8 cellular contexts compared by ENCODE assay signal in the genomic region with DNA sequence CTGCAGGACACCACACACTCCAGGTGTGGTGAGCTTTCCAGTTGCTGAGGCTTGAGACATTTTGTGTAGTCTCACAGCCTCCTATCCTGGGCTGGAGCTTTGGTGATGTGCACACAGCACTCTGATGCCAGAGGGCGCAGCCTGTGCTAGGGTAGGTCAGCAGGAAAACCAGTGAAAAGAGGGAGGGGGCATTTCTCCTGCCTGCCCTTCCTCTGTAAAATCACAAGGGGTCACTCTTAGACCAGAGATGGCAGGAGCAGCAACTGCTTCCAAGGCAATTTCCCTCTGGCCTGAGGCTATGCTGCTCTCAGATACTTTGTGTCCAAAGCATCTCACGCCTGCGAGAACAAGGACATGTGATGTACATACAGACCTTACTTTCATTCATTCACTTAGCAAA. TPM values are rescaled to one million over a fixed set of nuclear protein-coding genes. Genes with fewer than 3 reads are reported as not detected.
DNase-seq lines count a peak whose midpoint lies in the region; ATAC-seq, FAIRE-seq and TF ChIP-seq lines count a peak whose summit lies in the region.

No MANE protein-coding gene starts in this region.

- FAIRE-seq in H1 (lab: Jason Lieb, UNC), result peak; percentile 85

- no peaks in the 10 kb centered on the region for H3K9me2 ChIP-seq in Karpas-422 (replicated peaks; ENCODE audit: insufficient read depth, low read length)

- no peaks in the 10 kb centered on the region for H3K23me2 ChIP-seq in H1 (ENCODE audit: low read depth, low read length)

- no peak for TF ChIP-seq EP300 in H1 (IDR thresholded peaks at IDR 0.05; ENCODE audit: borderline replicate concordance in 1 of 2, low read depth in 2 of 2, low read length in 2 of 2)

- no peak overlapping the region for H3K4ac ChIP-seq in H1 (replicated peaks; ENCODE audit: insufficient read length, low read depth, low read length)

- H3K79me1 ChIP-seq in H1 (ENCODE audit: low read depth, low read length), result no peaks in the 10 kb centered on the region

- H3K4me2 ChIP-seq in Karpas-422 (ENCODE audit: low read depth, low read length, poor library complexity, severe bottlenecking) (no peak overlapping the region), H1 (ENCODE audit: insufficient read depth in 1 of 2, low read depth in 2 of 2, low read length in 2 of 2) (no peak overlapping the region)

- H2AFZ ChIP-seq in Karpas-422 (ENCODE audit: low read length) (no peak overlapping the region), H1 (ENCODE audit: low read length) (no peak overlapping the region)

- H3K18ac ChIP-seq in H1 (ENCODE audit: extremely low read depth, low read length), result no peak overlapping the region

- H3K27ac ChIP-seq in Karpas-422 (ENCODE audit: low read length) (no peak overlapping the region), H1 (ENCODE audit: low read depth, low read length) (no peak overlapping the region)

- H3K36me3 ChIP-seq in Karpas-422 (ENCODE audit: insufficient read depth, low read length), result peaks cover 3% of the 10 kb centered on the region; the same call in 1 of the 2 replicates
- H3K36me3 ChIP-seq in H1 (ENCODE audit: control insufficient read depth in 2 of 4, insufficient read depth in 4 of 4, low read length in 3 of 4), result peaks cover 3 to 13% (median 7%) of the 10 kb centered on the region in 4 experiments; a peak in 7 of 8 replicates

- TF ChIP-seq POLR2A in H1 (IDR thresholded peaks at IDR 0.05; ENCODE audit: control extremely low read depth in 1 of 2, low read depth in 2 of 2, low read length in 2 of 2), result no peak

- H2BK15ac ChIP-seq in H1 (ENCODE audit: low read length), result no peak overlapping the region

- H2BK5ac ChIP-seq in H1 (ENCODE audit: low read depth, low read length), result no peak overlapping the region

- H4K91ac ChIP-seq in H1 (replicated peaks; ENCODE audit: insufficient read length, low read length), result no peak overlapping the region

- peak; percentile 95 to 98 for TF ChIP-seq RAD21 in H1 (IDR thresholded peaks at IDR 0.05 in 1 of 2, conservative IDR thresholded peaks at IDR 0.05 in 1 of 2; ENCODE audit: low read depth in 2 of 2, low read length in 2 of 2)

- H3K4me3 ChIP-seq in Karpas-422 (ENCODE audit: low read length) (no peak overlapping the region), H1 (ENCODE audit: extremely low read depth in 1 of 4, insufficient read depth in 2 of 4, low read depth in 3 of 4, low read length in 4 of 4) (no peak overlapping the region)

- H3K14ac ChIP-seq in H1 (ENCODE audit: insufficient read length), result no peak overlapping the region

- no peak overlapping the region for H2BK120ac ChIP-seq in H1 (replicated peaks; ENCODE audit: low read depth, low read length)

- no peak overlapping the region for H2BK20ac ChIP-seq in H1 (ENCODE audit: low read length)

- POLR2A ChIA-PET in H1 (lab: Charles Lee; ENCODE audit: partially characterized antibody), result interaction anchor here (0.6 kb wide), 1 partner anchor 157 kb away, joined by 3 read pairs; no protein-coding TSS in a partner anchor

- H3K4me1 ChIP-seq in Karpas-422 (ENCODE audit: low read length) (no peaks in the 10 kb centered on the region), H1 (replicated peaks in 1 of 4; ENCODE audit: control insufficient read depth in 3 of 4, insufficient read depth in 4 of 4, low read length in 3 of 4) (no peaks in the 10 kb centered on the region)

- H4K8ac ChIP-seq in H1 (ENCODE audit: extremely low read depth, insufficient read depth, low read length), result no peak overlapping the region

- no peaks in the 10 kb centered on the region for H3K79me2 ChIP-seq in Karpas-422 (ENCODE audit: low read length)
- H3K79me2 ChIP-seq in H1 (ENCODE audit: control insufficient read depth in 1 of 2, insufficient read depth in 2 of 2, low read length in 2 of 2), result no peaks in the 10 kb centered on the region

- 57% methylated on average over 3 of the region's 3 CpGs; no CpG with 5 or more reads in 1 of the 2 experiments for WGBS in H1 (ENCODE audit: extremely low coverage in 1 of 2, insufficient coverage in 1 of 2, insufficient read length in 1 of 2, insufficient replicate concordance in 2 of 2, low coverage in 1 of 2, low lambda C conversion rate in 2 of 2, missing lambda C conversion rate in 1 of 2), 2 experiments

- DNase-seq in NOMO-1 (lab: John Stamatoyannopoulos, UW; ENCODE audit: unreplicated experiment in 2 of 2), result peak; percentile 23 to 37
- no peak for DNase-seq in NOMO-1 treated with dmso at 0.1 percent for 144 hours (lab: John Stamatoyannopoulos, UW; ENCODE audit: unreplicated experiment)
- DNase-seq in Karpas-422, result peak; percentile 78
- peak; percentile 36 for DNase-seq in SK-N-DZ (ENCODE audit: low spot score)
- peak; percentile 53 to 58 for DNase-seq in H1 (ENCODE audit: low read depth in 1 of 2, low spot score in 2 of 2)
- peak; percentile 48 for DNase-seq in myocyte (ENCODE audit: low read depth)

- H4K20me1 ChIP-seq in Karpas-422 (ENCODE audit: insufficient read depth, low read depth, low read length) (no peaks in the 10 kb centered on the region), H1 (replicated peaks in 1 of 2; ENCODE audit: control insufficient read depth in 1 of 2, insufficient read depth in 2 of 2, low read length in 2 of 2) (peaks cover 0 to 2% of the 10 kb centered on the region in 2 experiments)

- H3K27me3 ChIP-seq in Karpas-422 (ENCODE audit: low read length) (no peaks in the 10 kb centered on the region), H1 (replicated peaks in 1 of 4; ENCODE audit: control insufficient read depth in 3 of 4, extremely low read depth in 1 of 4, insufficient read depth in 3 of 4, low read length in 3 of 4) (no peaks in the 10 kb centered on the region)

- no peak overlapping the region for H3K23ac ChIP-seq in H1 (ENCODE audit: insufficient read length)

- H4K5ac ChIP-seq in H1 (ENCODE audit: insufficient read length, low read depth, low read length), result no peak overlapping the region

- no peaks in the 10 kb centered on the region for H3K9me3 ChIP-seq in Karpas-422 (ENCODE audit: low read length)
- H3K9me3 ChIP-seq in H1 (ENCODE audit: insufficient read depth in 2 of 2, low read depth in 1 of 2, low read length in 1 of 2), result no peaks in the 10 kb centered on the region

- ATAC-seq in HG02973 (IDR thresholded peaks at IDR 0.05; ENCODE audit: unreplicated experiment), result no peak
- ATAC-seq in GM18520 (IDR thresholded peaks at IDR 0.05; ENCODE audit: unreplicated experiment), result no peak

- H3K9ac ChIP-seq in Karpas-422 (ENCODE audit: low read length) (no peak overlapping the region), H1 (replicated peaks in 1 of 4; ENCODE audit: extremely low read depth in 1 of 4, low read depth in 3 of 4, low read length in 3 of 4) (no peak overlapping the region; a peak in 1 of 7 replicates)

- H2AK5ac ChIP-seq in H1 (ENCODE audit: low read depth, low read length), result no peak overlapping the region

- CTCF ChIA-PET in H1 (lab: Charles Lee; ENCODE audit: partially characterized antibody), result interaction anchor here (0.6 to 3.5 kb wide), 47 partner anchors 9 to 347 kb away, joined by 3 to 35 read pairs (median 4); a partner anchor contains a TSS

- no peak overlapping the region for H2BK12ac ChIP-seq in H1 (ENCODE audit: low read depth, low read length)

- H3K56ac ChIP-seq in H1 (replicated peaks; ENCODE audit: insufficient read length, low read depth, low read length), result no peak overlapping the region

- TF ChIP-seq CTCF in H1 (IDR thresholded peaks at IDR 0.05; ENCODE audit: control extremely low read depth in 1 of 3, insufficient read depth in 1 of 3, low read depth in 1 of 3, low read length in 3 of 3), result peak; percentile 66 to 94 (median 92)

RNA-seq across cellular contexts. Expression of a gene that starts 16.5 kb away (rescaled TPM):
- 2.4 TPM in 1 of 2 replicates, not detected in the other for total RNA-seq in Karpas-422 (2014; rRNA removed; shearing (Covaris generic); ENCODE audit: low replicate concordance)
- polyA plus RNA-seq in SK-N-DZ (2014; cell fraction: cytosol; rRNA removed), result 0.86 TPM in 1 of 2 replicates, not detected in the other
- polyA plus RNA-seq in SK-N-DZ (2014; cell fraction: nucleus; rRNA removed), result 2.9 and 4.1 TPM in 2 replicates
- 0.84 and 2.4 TPM in 2 replicates for total RNA-seq in H1 (2021; fragmentation: NEBNext Ultra II Directional; extraction: Animal tissue kit (Norgen Biotek cat#: 25700))
- 1.1 and 3.0 TPM in 2 replicates for polyA plus RNA-seq in H1 (2011; rRNA removed)
- 3.1 TPM for polyA plus RNA-seq in H1 (2011; cell fraction: cytosol; rRNA removed)
- 22.0 TPM for polyA plus RNA-seq in H1 (2011; cell fraction: nucleus; rRNA removed)
- polyA plus RNA-seq in H1 (2012, experiment 1 of 2), result 4.1 to 4.9 TPM (median 4.6 TPM) in 3 of 4 replicates, not detected in the other
- 0.94 TPM for polyA plus RNA-seq in H1 (2012, experiment 2 of 2)
- polyA plus RNA-seq in H1 (2013, experiment 1 of 2), result 5.8 TPM
- 3.4 TPM for polyA plus RNA-seq in H1 (2013, experiment 2 of 2)
- 0.32 TPM in 1 of 2 replicates, not detected in the other for polyA minus RNA-seq in H1 (2011; rRNA and poly(A)+ RNA removed)
- not detected for polyA minus RNA-seq in H1 (2011; cell fraction: cytosol; rRNA and poly(A)+ RNA removed)
- 2.1 TPM for polyA minus RNA-seq in H1 (2011; cell fraction: nucleus; rRNA and poly(A)+ RNA removed)
- total RNA-seq in myocyte, result 78.0 and 84.9 TPM in 2 replicates
- 25.3 TPM for polyA plus RNA-seq in myocyte (2012)

RNA-seq across cellular contexts. Expression of a gene that starts 20.9 kb away (rescaled TPM):
- total RNA-seq in Karpas-422 (2014; rRNA removed; shearing (Covaris generic); ENCODE audit: low replicate concordance), result 11.1 and 14.3 TPM in 2 replicates
- not detected in 2 replicates for polyA plus RNA-seq in SK-N-DZ (2014; cell fraction: cytosol; rRNA removed)
- polyA plus RNA-seq in SK-N-DZ (2014; cell fraction: nucleus; rRNA removed), result 0.35 and 6.0 TPM in 2 replicates
- total RNA-seq in H1 (2021; fragmentation: NEBNext Ultra II Directional; extraction: Animal tissue kit (Norgen Biotek cat#: 25700)), result 0.78 and 3.7 TPM in 2 replicates
- polyA plus RNA-seq in H1 (2011; rRNA removed), result 3.2 and 3.4 TPM in 2 replicates
- polyA plus RNA-seq in H1 (2011; cell fraction: cytosol; rRNA removed), result 2.2 TPM
- polyA plus RNA-seq in H1 (2011; cell fraction: nucleus; rRNA removed), result 19.3 TPM
- 2.2 to 4.0 TPM (median 3.2 TPM) in 4 replicates for polyA plus RNA-seq in H1 (2012, experiment 1 of 2)
- polyA plus RNA-seq in H1 (2012, experiment 2 of 2), result 0.13 TPM
- polyA plus RNA-seq in H1 (2013, experiment 1 of 2), result 1.9 TPM
- 1.2 TPM for polyA plus RNA-seq in H1 (2013, experiment 2 of 2)
- 4.6 and 4.7 TPM in 2 replicates for polyA minus RNA-seq in H1 (2011; rRNA and poly(A)+ RNA removed)
- polyA minus RNA-seq in H1 (2011; cell fraction: cytosol; rRNA and poly(A)+ RNA removed), result 4.0 TPM
- 9.7 TPM for polyA minus RNA-seq in H1 (2011; cell fraction: nucleus; rRNA and poly(A)+ RNA removed)
- 5.0 and 5.4 TPM in 2 replicates for total RNA-seq in myocyte
- polyA plus RNA-seq in myocyte (2012), result 4.6 TPM

RNA-seq across cellular contexts. Expression of a gene that starts 46.0 kb away (rescaled TPM):
- total RNA-seq in Karpas-422 (2014; rRNA removed; shearing (Covaris generic); ENCODE audit: low replicate concordance), result 25.0 and 39.6 TPM in 2 replicates
- polyA plus RNA-seq in SK-N-DZ (2014; cell fraction: cytosol; rRNA removed), result 11.1 and 19.4 TPM in 2 replicates
- 21.7 and 26.9 TPM in 2 replicates for polyA plus RNA-seq in SK-N-DZ (2014; cell fraction: nucleus; rRNA removed)
- total RNA-seq in H1 (2021; fragmentation: NEBNext Ultra II Directional; extraction: Animal tissue kit (Norgen Biotek cat#: 25700)), result 22.1 and 23.0 TPM in 2 replicates
- 17.5 and 33.0 TPM in 2 replicates for polyA plus RNA-seq in H1 (2011; rRNA removed)
- 18.6 TPM for polyA plus RNA-seq in H1 (2011; cell fraction: cytosol; rRNA removed)
- polyA plus RNA-seq in H1 (2011; cell fraction: nucleus; rRNA removed), result 59.9 TPM
- polyA plus RNA-seq in H1 (2012, experiment 1 of 2), result 12.2 to 19.4 TPM (median 15.0 TPM) in 4 replicates
- polyA plus RNA-seq in H1 (2012, experiment 2 of 2), result 8.8 TPM
- polyA plus RNA-seq in H1 (2013, experiment 1 of 2), result 26.4 TPM
- polyA plus RNA-seq in H1 (2013, experiment 2 of 2), result 27.2 TPM
- polyA minus RNA-seq in H1 (2011; rRNA and poly(A)+ RNA removed), result 19.6 and 21.4 TPM in 2 replicates
- polyA minus RNA-seq in H1 (2011; cell fraction: cytosol; rRNA and poly(A)+ RNA removed), result 22.6 TPM
- 24.2 TPM for polyA minus RNA-seq in H1 (2011; cell fraction: nucleus; rRNA and poly(A)+ RNA removed)
- total RNA-seq in myocyte, result 8.9 and 9.2 TPM in 2 replicates
- 17.2 TPM for polyA plus RNA-seq in myocyte (2012)

RNA-seq across cellular contexts. Expression of a gene that starts 56.8 kb away (rescaled TPM):
- not detected in 2 replicates for total RNA-seq in Karpas-422 (2014; rRNA removed; shearing (Covaris generic); ENCODE audit: low replicate concordance)
- polyA plus RNA-seq in SK-N-DZ (2014; cell fraction: cytosol; rRNA removed), result not detected in 2 replicates
- polyA plus RNA-seq in SK-N-DZ (2014; cell fraction: nucleus; rRNA removed), result not detected in 2 replicates
- not detected in 2 replicates for total RNA-seq in H1 (2021; fragmentation: NEBNext Ultra II Directional; extraction: Animal tissue kit (Norgen Biotek cat#: 25700))
- not detected in 2 replicates for polyA plus RNA-seq in H1 (2011; rRNA removed)
- polyA plus RNA-seq in H1 (2011; cell fraction: cytosol; rRNA removed), result 0.78 TPM
- not detected for polyA plus RNA-seq in H1 (2011; cell fraction: nucleus; rRNA removed)
- 0.20 to 0.52 TPM (median 0.21 TPM) in 3 of 4 replicates, not detected in the other for polyA plus RNA-seq in H1 (2012, experiment 1 of 2)
- polyA plus RNA-seq in H1 (2012, experiment 2 of 2), result not detected
- not detected for polyA plus RNA-seq in H1 (2013, experiment 1 of 2)
- 0.15 TPM for polyA plus RNA-seq in H1 (2013, experiment 2 of 2)
- not detected in 2 replicates for polyA minus RNA-seq in H1 (2011; rRNA and poly(A)+ RNA removed)
- not detected for polyA minus RNA-seq in H1 (2011; cell fraction: cytosol; rRNA and poly(A)+ RNA removed)
- polyA minus RNA-seq in H1 (2011; cell fraction: nucleus; rRNA and poly(A)+ RNA removed), result not detected
- not detected in 2 replicates for total RNA-seq in myocyte
- polyA plus RNA-seq in myocyte (2012), result 14.8 TPM

Comparison
In these comparisons a context has a peak if more than half of its experiments do, and no peak if none do; other contexts are left out.
1. RNA of a gene that starts 16.5 kb away (total RNA-seq): 78.0 to 84.9 TPM in myocyte; 0.84 to 2.4 TPM in H1 and 2.4 TPM in Karpas-422; every median in the first group is over 10 times any median in the second.